8 cellular contexts compared by ENCODE assay signal in the genomic region with DNA sequence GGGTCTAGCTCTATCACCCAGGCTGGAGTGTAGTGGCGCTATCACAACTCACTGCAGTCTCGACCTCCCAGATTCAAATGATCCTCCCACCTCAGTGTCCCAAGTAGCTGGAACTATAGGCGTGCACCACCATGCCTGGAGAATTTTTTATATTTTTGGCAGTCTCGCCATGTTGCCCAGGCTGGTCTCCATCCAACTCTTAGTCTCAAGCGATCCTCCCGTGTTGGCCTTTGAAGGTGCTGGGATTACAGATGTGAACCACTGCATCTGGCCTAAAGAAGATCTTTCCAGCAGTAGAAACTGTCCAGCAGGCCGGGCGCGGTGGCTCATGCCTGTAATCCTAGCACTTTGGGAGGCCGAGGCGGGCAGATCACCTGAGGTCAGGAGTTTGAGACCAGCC.
"Had no signal": no experiment of that assay in that cellular context is flagged by ENCODE, and none has a peak within 500 bp of the region (broad histone marks: within the 10 kb centered on the region; RNA-seq: fewer than 3 reads in every experiment).

No MANE protein-coding gene starts in this region.

- H3K4me3 Mint-ChIP-seq: HFFc6, IgD-negative memory B cell had no signal

- H2AFZ ChIP-seq: GM23248 had no signal

- H3K4me1 ChIP-seq: HAP-1 had no signal

- H3K36me3 ChIP-seq: HAP-1 had no signal

- H3K4me1 Mint-ChIP-seq: IgD-negative memory B cell had no signal

- H3K9me3 ChIP-seq: HAP-1 had no signal

- H3K36me3 Mint-ChIP-seq: IgD-negative memory B cell had no signal

- DNase-seq: GM23248, GOT3, H7, HFFc6 had no signal

- ATAC-seq: HepG2 had no signal

- H3K9ac ChIP-seq: GM23248 had no signal

- H3K27ac Mint-ChIP-seq: HFFc6, IgD-negative memory B cell had no signal

- H3K9me3 Mint-ChIP-seq: HFFc6 had no signal

- H3K27ac ChIP-seq: GM23248, HL-60 had no signal

- H3K4me3 ChIP-seq: GM23248, HAP-1 had no signal
